In the genomic region with DNA sequence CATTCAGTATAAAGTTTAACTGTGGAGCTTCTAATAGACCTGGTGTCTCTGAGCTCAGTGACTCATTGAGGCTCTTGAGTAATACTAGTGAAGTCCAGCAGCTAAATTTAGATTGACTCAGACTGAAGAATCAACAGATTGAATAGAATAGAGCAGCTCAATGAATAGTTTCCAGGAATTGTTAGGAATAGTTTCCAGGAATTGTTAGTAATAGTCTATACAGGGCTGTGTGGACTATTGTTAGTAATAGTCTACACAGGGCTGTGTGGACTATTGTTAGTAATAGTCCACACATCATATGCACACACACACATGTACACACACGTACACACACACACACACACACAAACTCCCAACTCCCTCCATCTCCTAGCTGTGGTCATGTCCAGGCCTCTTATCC, we compare ENCODE assay signal across 11 cellular contexts. TPM values are rescaled to one million over a fixed set of nuclear protein-coding genes. Genes with fewer than 3 reads are reported as not detected.
DNase-seq lines count a peak whose midpoint lies in the region; ATAC-seq and TF ChIP-seq lines count a peak whose summit lies in the region.
"Had no signal": no experiment of that assay in that cellular context is flagged by ENCODE, and none has a peak within 500 bp of the region (broad histone marks: within the 10 kb centered on the region; RNA-seq: fewer than 3 reads in every experiment).

No MANE protein-coding gene starts in this region.

- H3K27ac ChIP-seq in ACC112 (ENCODE audit: low read depth, low read length) (peak overlapping the region; percentile 61), brain microvascular endothelial cell (peak overlapping the region; percentile 34)

- ATAC-seq in left lobe of liver, result peak; percentile 44

- H3K4me1 ChIP-seq in ACC112 (ENCODE audit: control insufficient read depth, insufficient read depth, low read length, unreplicated experiment), result peaks cover 27% of the 10 kb centered on the region

- H2AFZ ChIP-seq in ACC112 (ENCODE audit: low read length, unreplicated experiment), result no peak overlapping the region

- in situ Hi-C loops in brain microvascular endothelial cell (cut with HindIII; ENCODE audit: low pct_ligation_motif_present, low sequenced_read_pairs), result no loop called here

- H3K27me3 ChIP-seq in ACC112 (ENCODE audit: insufficient read depth, low read length), result no peaks in the 10 kb centered on the region
- no peaks in the 10 kb centered on the region for H3K27me3 ChIP-seq in brain microvascular endothelial cell (replicated peaks)

- peak; percentile 11 for DNase-seq in LoVo (ENCODE audit: low spot score)
- peak; percentile 83 for DNase-seq in brain microvascular endothelial cell
- DNase-seq in left lobe of liver (ENCODE audit: low spot score), result no peak
- DNase-seq in globus pallidus (ENCODE audit: low spot score), result no peak
- no peak for DNase-seq in stimulated activated naive CD4-positive, alpha-beta T cell (lab: John Stamatoyannopoulos, UW)
- no peak for DNase-seq in activated T-cell treated with anti-CD3 and anti-CD28 coated beads for 4 hours
- DNase-seq in SHP77 treated with DMSO at 0.1 percent for 48 hours (lab: John Stamatoyannopoulos, UW), result no peak
- DNase-seq: activated naive CD8-positive, alpha-beta T cell treated with anti-CD3 and anti-CD28 coated beads, Interleukin-2, amount 10 ng/mL, durations not matched to agents 7 days and 5 days had no signal

- H3K79me2 ChIP-seq in ACC112 (ENCODE audit: control insufficient read depth, insufficient read depth, low read length, unreplicated experiment), result no peaks in the 10 kb centered on the region

- TF ChIP-seq CTCF in brain microvascular endothelial cell (IDR thresholded peaks at IDR 0.05; ENCODE audit: low read depth, low read length, missing control alignments), result no peak

- H3K36me3 ChIP-seq in ACC112 (ENCODE audit: insufficient read depth, low read length) (no peaks in the 10 kb centered on the region), brain microvascular endothelial cell (replicated peaks) (no peaks in the 10 kb centered on the region)

- peak overlapping the region; percentile 30; the same call in 1 of the 2 replicates for H3K4me3 ChIP-seq in ACC112 (ENCODE audit: low read depth, low read length)
- no peak overlapping the region for H3K4me3 ChIP-seq in brain microvascular endothelial cell (ENCODE audit: low read depth, low read length)

RNA-seq across cellular contexts. Expression of a gene that starts 3.0 kb away (rescaled TPM):
- not detected for total RNA-seq in left lobe of liver
- total RNA-seq: activated naive CD8-positive, alpha-beta T cell treated with anti-CD3 and anti-CD28 coated beads, Interleukin-2, amount 10 ng/mL, durations not matched to agents 7 days and 5 days; mesothelial cell of epicardium; T-helper 1 cell treated with Interleukin-12 subunit alpha and Interleukin-12 subunit beta and Interleukin-4 antibody, amounts not matched to agents 30 ng/mL and 1 ng/mL, for 36 hours had no signal

RNA-seq across cellular contexts. Expression of a gene that starts 49.3 kb away (rescaled TPM):
- 14.3 TPM for total RNA-seq in left lobe of liver

RNA-seq across cellular contexts. Expression of a gene that starts 49.6 kb away (rescaled TPM):
- 17.6 TPM for total RNA-seq in left lobe of liver

Comparison
In these comparisons a context has a peak if more than half of its experiments do, and no peak if none do; other contexts are left out.
1. DNase-seq: peak in LoVo (single experiment) and brain microvascular endothelial cell (single experiment); none in left lobe of liver (single experiment), globus pallidus (single experiment), stimulated activated naive CD4-positive, alpha-beta T cell (0 of 6), activated T-cell treated with anti-CD3 and anti-CD28 coated beads for 4 hours (single experiment) and SHP77 treated with DMSO at 0.1 percent for 48 hours (single experiment).